In the genomic region with DNA sequence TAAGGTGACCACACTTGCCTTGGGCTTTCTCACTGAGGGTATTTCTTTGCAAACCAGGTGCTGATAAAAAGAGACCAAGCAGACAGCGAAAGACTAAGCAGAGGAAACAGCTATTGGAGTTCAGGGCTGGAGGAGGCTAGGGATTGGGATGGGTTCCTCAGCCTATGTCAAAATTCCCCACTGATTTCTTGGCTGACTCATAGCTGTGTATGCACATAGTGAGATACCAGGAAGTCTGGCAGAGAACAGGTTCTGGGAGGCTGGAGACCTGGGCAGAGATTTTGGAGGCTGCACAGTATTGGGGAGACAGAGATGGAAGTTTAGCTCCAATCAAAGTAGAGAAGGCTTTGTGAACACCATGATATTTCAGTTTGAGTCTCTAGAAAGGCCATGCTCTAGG, we compare ENCODE assay signal across 1 cellular context.
TF ChIP-seq lines count a peak whose summit lies in the region.

No MANE protein-coding gene starts in this region.

TF ChIP-seq in GM23338, 12 proteins besides CTCF, POLR2A, EP300 and RAD21:
- TF ChIP-seq EZH2phosphoT487 (IDR thresholded peaks at IDR 0.05; ENCODE audit: unreplicated experiment) (no peak), POLR2AphosphoS5 (IDR thresholded peaks at IDR 0.05; ENCODE audit: low read depth) (no peak), ZNF331 (CRISPR knock-in tag; IDR thresholded peaks at IDR 0.05; ENCODE audit: low read depth) (no peak), NANOG (IDR thresholded peaks at IDR 0.05; ENCODE audit: borderline replicate concordance) (no peak)
